Comparison of ENCODE assay signal across 15 cellular contexts in the genomic region with DNA sequence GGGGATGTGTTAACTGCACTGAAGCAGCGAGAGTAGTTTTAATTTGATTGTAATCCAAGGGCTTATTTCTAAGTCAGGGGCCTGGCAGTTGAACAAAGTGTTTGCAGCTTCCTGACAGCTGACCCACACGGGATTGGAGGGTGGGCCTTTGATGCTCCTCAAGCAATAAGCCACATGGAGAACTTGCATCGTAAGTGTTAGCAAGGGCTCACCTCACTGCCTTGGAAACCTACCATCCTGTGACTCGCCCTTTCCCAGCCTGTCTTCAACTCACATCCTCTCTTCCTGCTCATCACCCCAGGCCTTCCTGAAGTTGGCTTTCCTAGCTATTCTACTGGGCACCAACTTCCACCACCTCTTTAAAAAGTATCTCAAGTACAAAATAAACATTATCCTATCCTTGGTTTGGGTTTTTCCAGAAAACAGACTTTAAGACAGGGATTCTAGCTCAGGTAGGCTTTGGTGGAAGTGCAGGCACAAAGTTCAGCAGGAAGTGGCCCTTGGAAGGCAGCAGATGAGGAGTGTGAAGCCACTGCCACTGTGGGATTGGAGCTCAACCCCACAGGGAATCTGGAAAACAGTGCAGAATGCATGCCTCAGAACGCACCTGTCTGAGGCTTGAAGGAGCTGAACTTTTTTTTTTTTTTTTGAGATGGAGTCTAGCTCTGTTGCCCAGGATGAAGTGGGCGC. TPM values are rescaled to one million over a fixed set of nuclear protein-coding genes. Genes with fewer than 3 reads are reported as not detected.
DNase-seq lines count a peak whose midpoint lies in the region; ATAC-seq and TF ChIP-seq lines count a peak whose summit lies in the region.
"Had no signal": no experiment of that assay in that cellular context is flagged by ENCODE, and none has a peak within 500 bp of the region (broad histone marks: within the 10 kb centered on the region; RNA-seq: fewer than 3 reads in every experiment).

No MANE protein-coding gene starts in this region.

- H3K4me1 Mint-ChIP-seq in natural killer cell (peaks cover 53 to 62% of the 10 kb centered on the region in 2 donors), endothelial cell (ENCODE audit: unreplicated experiment) (peaks cover 41% of the 10 kb centered on the region), Caco-2 (ENCODE audit: low read depth, unreplicated experiment) (peaks cover 15% of the 10 kb centered on the region)
- H3K4me1 Mint-ChIP-seq in natural killer cell treated with Interleukin-12 subunit alpha and Interleukin-12 subunit beta and Interleukin-15 and Interleukin-18, amount 100 ng/mL, for 72 hours (ENCODE audit: low read depth in 2 of 2) = peaks cover 23 to 42% of the 10 kb centered on the region in 2 donors
- peaks cover 26% of the 10 kb centered on the region in 2 donors for H3K4me1 Mint-ChIP-seq in stimulated activated naive B cell treated with anti-CD40 and anti-IgM and Interleukin-4, amounts not matched to agents 10 μg/mL and 1 μg/mL and 100 μg/mL, for 72 hours
- H3K4me1 Mint-ChIP-seq: brain had no signal

- H3K9me3 ChIP-seq in OCI-LY1 (ENCODE audit: low read length) (no peaks in the 10 kb centered on the region), Caco-2 (no peaks in the 10 kb centered on the region), GM23248 (ENCODE audit: low read depth) (no peaks in the 10 kb centered on the region)
- H3K9me3 ChIP-seq: thoracic aorta had no signal

- H3K4me1 ChIP-seq in OCI-LY1 (ENCODE audit: insufficient read depth, low read length, severe bottlenecking) (no peaks in the 10 kb centered on the region), Caco-2 (peaks cover 18% of the 10 kb centered on the region), GM23248 (ENCODE audit: insufficient read depth) (no peaks in the 10 kb centered on the region)

- H3K27me3 ChIP-seq in OCI-LY1 (ENCODE audit: insufficient read depth, low read length) = no peaks in the 10 kb centered on the region
- no peaks in the 10 kb centered on the region for H3K27me3 ChIP-seq in Caco-2 (replicated peaks; ENCODE audit: control insufficient read depth, insufficient read depth, low read length)
- no peaks in the 10 kb centered on the region for H3K27me3 ChIP-seq in GM23248 (replicated peaks; ENCODE audit: insufficient read depth)

- H3K9me2 ChIP-seq in OCI-LY1 (ENCODE audit: low read depth, low read length) = no peaks in the 10 kb centered on the region
- no peaks in the 10 kb centered on the region for H3K9me2 ChIP-seq in GM23248 (ENCODE audit: insufficient read depth)

- peak overlapping the region; percentile 7 to 47 for H3K27ac Mint-ChIP-seq in natural killer cell
- no peak overlapping the region for H3K27ac Mint-ChIP-seq in natural killer cell treated with Interleukin-12 subunit alpha and Interleukin-12 subunit beta and Interleukin-15 and Interleukin-18, amount 100 ng/mL, for 72 hours
- no peak overlapping the region for H3K27ac Mint-ChIP-seq in endothelial cell (ENCODE audit: unreplicated experiment)
- H3K27ac Mint-ChIP-seq in stimulated activated naive B cell treated with anti-CD40 and anti-IgM and Interleukin-4, amounts not matched to agents 10 μg/mL and 1 μg/mL and 100 μg/mL, for 72 hours = peak overlapping the region; percentile 81
- H3K27ac Mint-ChIP-seq in Caco-2 (ENCODE audit: unreplicated experiment) = no peak overlapping the region
- H3K27ac Mint-ChIP-seq: brain had no signal

- H3K9me3 Mint-ChIP-seq in natural killer cell (no peaks in the 10 kb centered on the region), endothelial cell (ENCODE audit: unreplicated experiment) (no peaks in the 10 kb centered on the region), Caco-2 (ENCODE audit: unreplicated experiment) (no peaks in the 10 kb centered on the region)
- no peaks in the 10 kb centered on the region for H3K9me3 Mint-ChIP-seq in natural killer cell treated with Interleukin-12 subunit alpha and Interleukin-12 subunit beta and Interleukin-15 and Interleukin-18, amount 100 ng/mL, for 72 hours
- no peaks in the 10 kb centered on the region for H3K9me3 Mint-ChIP-seq in stimulated activated naive B cell treated with anti-CD40 and anti-IgM and Interleukin-4, amounts not matched to agents 10 μg/mL and 1 μg/mL and 100 μg/mL, for 72 hours
- H3K9me3 Mint-ChIP-seq: brain had no signal

- TF ChIP-seq CTCF in natural killer cell (IDR thresholded peaks at IDR 0.05) (no peak), OCI-LY1 (IDR thresholded peaks at IDR 0.05; ENCODE audit: low read length) (no peak), endothelial cell (IDR thresholded peaks at IDR 0.05; ENCODE audit: unreplicated experiment) (no peak), Caco-2 (IDR thresholded peaks at IDR 0.05; ENCODE audit: insufficient read depth in 1 of 2, low read depth in 1 of 2, low read length in 1 of 2, severe bottlenecking in 1 of 2, unreplicated experiment in 1 of 2) (no peak)

- ATAC-seq in natural killer cell = no peak
- no peak for ATAC-seq in natural killer cell treated with Interleukin-12 subunit alpha and Interleukin-12 subunit beta and Interleukin-15 and Interleukin-18, amount 100 ng/mL, for 72 hours
- no peak for ATAC-seq in stimulated activated naive B cell treated with anti-CD40 and anti-IgM and Interleukin-4, amounts not matched to agents 10 μg/mL and 1 μg/mL and 100 μg/mL, for 72 hours (replicated peaks)
- ATAC-seq: sciatic nerve had no signal

- H3K27me3 Mint-ChIP-seq in natural killer cell (ENCODE audit: low read depth in 2 of 2) = no peaks in the 10 kb centered on the region
- H3K27me3 Mint-ChIP-seq in natural killer cell treated with Interleukin-12 subunit alpha and Interleukin-12 subunit beta and Interleukin-15 and Interleukin-18, amount 100 ng/mL, for 72 hours = no peaks in the 10 kb centered on the region
- peaks cover 9% of the 10 kb centered on the region for H3K27me3 Mint-ChIP-seq in endothelial cell (ENCODE audit: unreplicated experiment)
- H3K27me3 Mint-ChIP-seq in stimulated activated naive B cell treated with anti-CD40 and anti-IgM and Interleukin-4, amounts not matched to agents 10 μg/mL and 1 μg/mL and 100 μg/mL, for 72 hours = no peaks in the 10 kb centered on the region
- H3K27me3 Mint-ChIP-seq in Caco-2 (ENCODE audit: insufficient read depth, unreplicated experiment) = no peaks in the 10 kb centered on the region

- H3K4me3 ChIP-seq in OCI-LY1 (ENCODE audit: low read depth, low read length, poor library complexity, severe bottlenecking) = no peak overlapping the region
- H3K4me3 ChIP-seq in Caco-2 (ENCODE audit: low read depth, low read length) = no peak overlapping the region
- H3K4me3 ChIP-seq in GM23248 = no peak overlapping the region
- H3K4me3 ChIP-seq: thoracic aorta had no signal

- in situ Hi-C loops in GM23248 (cut with MboI) = no loop called here

- H2AFZ ChIP-seq in OCI-LY1 (ENCODE audit: low read length) (no peak overlapping the region), GM23248 (no peak overlapping the region)

- H3K9ac ChIP-seq in OCI-LY1 (ENCODE audit: low read length) = no peak overlapping the region
- H3K9ac ChIP-seq in GM23248 = no peak overlapping the region

- WGBS in GM23248 (ENCODE audit: low coverage in 1 of 2, low lambda C conversion rate in 2 of 2, missing lambda C conversion rate in 2 of 2), 2 experiments = 92 to 94% methylated on average over 6 of the region's 6 CpGs

- H3K27ac ChIP-seq in OCI-LY1 (ENCODE audit: low read depth, low read length, poor library complexity, severe bottlenecking) (peak overlapping the region; percentile 40), GM23248 (no peak overlapping the region)
- H3K27ac ChIP-seq: thoracic aorta had no signal

- CTCF ChIA-PET in Caco-2 (lab: Charles Lee) = interaction anchor here (0.6 kb wide), 1 partner anchor 185 kb away, joined by 3 read pairs; no protein-coding TSS in a partner anchor

- H3K36me3 Mint-ChIP-seq in natural killer cell (no peaks in the 10 kb centered on the region), endothelial cell (ENCODE audit: low read depth, unreplicated experiment) (peaks cover 43% of the 10 kb centered on the region), Caco-2 (ENCODE audit: insufficient read depth, unreplicated experiment) (peaks cover 87% of the 10 kb centered on the region)
- H3K36me3 Mint-ChIP-seq in natural killer cell treated with Interleukin-12 subunit alpha and Interleukin-12 subunit beta and Interleukin-15 and Interleukin-18, amount 100 ng/mL, for 72 hours = peaks cover 17% of the 10 kb centered on the region
- peaks cover 21 to 56% of the 10 kb centered on the region in 2 donors for H3K36me3 Mint-ChIP-seq in stimulated activated naive B cell treated with anti-CD40 and anti-IgM and Interleukin-4, amounts not matched to agents 10 μg/mL and 1 μg/mL and 100 μg/mL, for 72 hours

- intact Hi-C loops in natural killer cell (cut with micrococcal nuclease) (no loop called here), Caco-2 (cut with micrococcal nuclease; ENCODE audit: unreplicated experiment) (loop anchor here (5.0 to 10.0 kb wide), 3 partner anchors 105 to 233 kb away; no protein-coding TSS in a partner anchor)

- H3K4me3 Mint-ChIP-seq in natural killer cell (no peak overlapping the region), endothelial cell (ENCODE audit: unreplicated experiment) (peak overlapping the region; percentile 52), Caco-2 (ENCODE audit: unreplicated experiment) (no peak overlapping the region)
- no peak overlapping the region for H3K4me3 Mint-ChIP-seq in natural killer cell treated with Interleukin-12 subunit alpha and Interleukin-12 subunit beta and Interleukin-15 and Interleukin-18, amount 100 ng/mL, for 72 hours
- no peak overlapping the region for H3K4me3 Mint-ChIP-seq in stimulated activated naive B cell treated with anti-CD40 and anti-IgM and Interleukin-4, amounts not matched to agents 10 μg/mL and 1 μg/mL and 100 μg/mL, for 72 hours
- H3K4me3 Mint-ChIP-seq: brain had no signal

- H3K4me2 ChIP-seq in OCI-LY1 (ENCODE audit: low read length) (no peak overlapping the region), GM23248 (ENCODE audit: unreplicated experiment) (no peak overlapping the region)

- BruUV-seq in Caco-2 (replicated peaks; lab: Mats Ljungman, UMichigan) = no TSS peak

- POLR2A ChIA-PET in Caco-2 (lab: Charles Lee) = interaction anchor here (0.6 kb wide), 1 partner anchor 50 kb away, joined by 3 read pairs; no protein-coding TSS in a partner anchor

- no peak for DNase-seq in natural killer cell
- no peak for DNase-seq in natural killer cell treated with Interleukin-12 subunit alpha and Interleukin-12 subunit beta and Interleukin-15 and Interleukin-18, amount 100 ng/mL, for 72 hours (ENCODE audit: low spot score)
- DNase-seq in endothelial cell (ENCODE audit: low spot score) = no peak
- no peak for DNase-seq in stimulated activated naive B cell treated with anti-CD40 and anti-IgM and Interleukin-4, amounts not matched to agents 10 μg/mL and 1 μg/mL and 100 μg/mL, for 72 hours
- DNase-seq in SW 1271 (lab: John Stamatoyannopoulos, UW) = no peak
- no peak for DNase-seq in Caco-2
- no peak for DNase-seq in GM23248
- DNase-seq: erythroblast; GF-D8; NCI-H1694; stimulated activated CD4-positive, alpha-beta T cell treated with anti-CD3 and anti-CD28 coated beads, Interleukin-2, amount 100 ng/mL, for 48 hours had no signal

- H3F3A ChIP-seq in OCI-LY1 (ENCODE audit: insufficient read depth, low read length) (no peaks in the 10 kb centered on the region), GM23248 (ENCODE audit: insufficient read depth) (no peaks in the 10 kb centered on the region)

- H3K79me2 ChIP-seq in OCI-LY1 (ENCODE audit: insufficient read depth, low read length) (peaks cover 27% of the 10 kb centered on the region), GM23248 (ENCODE audit: insufficient read depth) (peaks cover 34% of the 10 kb centered on the region)

- H4K20me1 ChIP-seq in OCI-LY1 (ENCODE audit: insufficient read depth, low read length) = no peaks in the 10 kb centered on the region
- H4K20me1 ChIP-seq in GM23248 (ENCODE audit: insufficient read depth) = no peaks in the 10 kb centered on the region

- peaks cover 36% of the 10 kb centered on the region for H3K36me3 ChIP-seq in OCI-LY1 (ENCODE audit: insufficient read depth, low read length)
- peaks cover 1% of the 10 kb centered on the region; the same call in 1 of the 2 replicates for H3K36me3 ChIP-seq in Caco-2 (ENCODE audit: control insufficient read depth, insufficient read depth, low read length)
- H3K36me3 ChIP-seq in GM23248 (ENCODE audit: low read depth) = 0 out of 2 replicates have a peak, but pooled peaks cover 4% of the 10 kb centered on the region

RNA-seq across cellular contexts. Expression of a gene that starts 31.6 kb away (rescaled TPM):
- total RNA-seq in natural killer cell (10 to 100 TPM; 51.9 to 68.0 (median 54.0) TPM), endothelial cell (ENCODE audit: unreplicated experiment) (53.1 TPM), Caco-2 (2022) (47.4 and 50.5 TPM in 2 replicates)
- total RNA-seq in natural killer cell treated with Interleukin-12 subunit alpha and Interleukin-12 subunit beta and Interleukin-15 and Interleukin-18, amount 100 ng/mL, for 72 hours = 10 to 100 TPM; 29.8 to 31.0 TPM
- 13.4 and 14.2 TPM in 2 replicates for total RNA-seq in GM23248 (2014; rRNA removed; shearing (Covaris generic))
- 11.0 and 11.7 TPM in 2 replicates for polyA plus RNA-seq in GM23248 (2016; fragmentation: Nextera tagmentation; extraction: Ambion mirVana)

Comparison
In these comparisons a context has a peak if more than half of its experiments do, and no peak if none do; other contexts are left out.
1. H3K27ac Mint-ChIP-seq: peak in natural killer cell (2 of 2) and stimulated activated naive B cell treated with anti-CD40 and anti-IgM and Interleukin-4, amounts not matched to agents 10 μg/mL and 1 μg/mL and 100 μg/mL, for 72 hours (single experiment); none in natural killer cell treated with Interleukin-12 subunit alpha and Interleukin-12 subunit beta and Interleukin-15 and Interleukin-18, amount 100 ng/mL, for 72 hours (0 of 2), endothelial cell (single experiment) and Caco-2 (single experiment).